ENCODE assay signal across 8 cellular contexts in genomic region chr10:104349623-104350142, GRCh38. TPM values are rescaled to one million over a fixed set of nuclear protein-coding genes. Genes with fewer than 3 reads are reported as not detected.
DNase-seq lines count a peak whose midpoint lies in the region; ATAC-seq and TF ChIP-seq lines count a peak whose summit lies in the region.

No MANE protein-coding gene starts in this region.

- no peaks in the 10 kb centered on the region for H3K36me3 Mint-ChIP-seq in MCF 10A (ENCODE audit: insufficient read depth, unreplicated experiment)
- no peaks in the 10 kb centered on the region for H3K36me3 Mint-ChIP-seq in CD4-positive, alpha-beta T cell (ENCODE audit: low read depth)

- POLR2A ChIA-PET in MCF 10A (lab: Yijun Ruan, JAX) (interaction anchor here (0.6 to 6.9 kb wide), 20 partner anchors 8 to 116 kb away, joined by 3 to 95 read pairs (median 9); partner anchors contain the start of genes GSTO2 and ITPRIP), A673 (lab: Charles Lee; ENCODE audit: low non-redundant PET) (no interaction called here)
- POLR2A ChIA-PET in CD4-positive, alpha-beta T cell (lab: Charles Lee), result interaction anchor here (2.5 to 4.9 kb wide), 3 partner anchors 11 to 81 kb away, joined by 7 to 58 read pairs (median 13); partner anchors contain the start of genes GSTO2 and ITPRIP

- peak overlapping the region in 9 of 11 experiments; percentile 2 to 97 (median 87); a peak in 15 of 22 replicates for H3K27ac ChIP-seq in BLaER1 treated with 17β-estradiol and CSF1 and Interleukin-3, amounts not matched to agents 10 nM and 100 nM
- H3K27ac ChIP-seq in HL-60 (replicated peaks), result peak overlapping the region; percentile 62
- H3K27ac ChIP-seq in muscle layer of colon (ENCODE audit: low read depth, low read length), result peak overlapping the region; percentile 2
- H3K27ac ChIP-seq in A673 (ENCODE audit: low read depth, low read length, poor library complexity, severe bottlenecking), result no peak overlapping the region
- H3K27ac ChIP-seq in CD4-positive, alpha-beta T cell (ENCODE audit: low read depth, low read length), result no peak overlapping the region

- CTCF ChIA-PET in MCF 10A (lab: Yijun Ruan, JAX), result interaction anchor here (0.6 to 12.3 kb wide), 17 partner anchors 11 to 96 kb away, joined by 3 to 406 read pairs (median 20); partner anchors contain the start of gene ITPRIP
- CTCF ChIA-PET in A673 (lab: Charles Lee), result interaction anchor here (2.2 to 3.5 kb wide), 2 partner anchors 44 to 75 kb away, joined by 5 to 18 read pairs; no protein-coding TSS in a partner anchor
- CTCF ChIA-PET in CD4-positive, alpha-beta T cell (lab: Charles Lee), result interaction anchor here (0.6 to 5.6 kb wide), 6 partner anchors 13 to 76 kb away, joined by 3 to 107 read pairs (median 5); no protein-coding TSS in a partner anchor

- peak overlapping the region in 10 of 11 experiments; percentile 1 to 97 (median 88); a peak in 18 of 22 replicates for H3K4me2 ChIP-seq in BLaER1 treated with 17β-estradiol and CSF1 and Interleukin-3, amounts not matched to agents 10 nM and 100 nM

- intact Hi-C loops in MCF 10A (cut with micrococcal nuclease) (loop anchor here (1.0 to 5.0 kb wide), 7 partner anchors 10 to 302 kb away; partner anchors contain the start of gene SFR1), posterior vena cava (cut with DNase I) (loop anchor here (5.0 kb wide), 2 partner anchors 52 to 57 kb away; no protein-coding TSS in a partner anchor), A673 (cut with micrococcal nuclease; ENCODE audit: unreplicated experiment) (loop anchor here (1.0 kb wide), 2 partner anchors 44 to 58 kb away; no protein-coding TSS in a partner anchor)
- intact Hi-C loops in CD4-positive, alpha-beta T cell (cut with DNase I, micrococcal nuclease), result loop anchor here (1.0 to 5.0 kb wide), 5 partner anchors 11 to 227 kb away; partner anchors contain the start of genes ITPRIP (in 1 of the 2) and SFR1 (in 1 of the 2)

- no peaks in the 10 kb centered on the region for H3K9me3 Mint-ChIP-seq in MCF 10A (ENCODE audit: unreplicated experiment)
- peaks cover 3% of the 10 kb centered on the region for H3K9me3 Mint-ChIP-seq in CD4-positive, alpha-beta T cell

- no peak overlapping the region for H3K4me3 ChIP-seq in BLaER1 treated with 17β-estradiol and CSF1 and Interleukin-3, amounts not matched to agents 10 nM and 100 nM
- H3K4me3 ChIP-seq in HL-60 (replicated peaks; ENCODE audit: insufficient read depth, low read length) (no peak overlapping the region), muscle layer of colon (ENCODE audit: low read depth in 1 of 2, low read length in 2 of 2) (peak overlapping the region in 1 of 2 donors; percentile 38), A673 (ENCODE audit: low read depth, low read length, poor library complexity, severe bottlenecking) (no peak overlapping the region)

- H3K4me1 ChIP-seq in BLaER1 treated with 17β-estradiol and CSF1 and Interleukin-3, amounts not matched to agents 10 nM and 100 nM, result peaks cover 43 to 86% (median 80%) of the 10 kb centered on the region in 10 experiments
- peaks cover 8% of the 10 kb centered on the region for H3K4me1 ChIP-seq in muscle layer of colon (ENCODE audit: insufficient read depth, low read length)
- H3K4me1 ChIP-seq in A673 (ENCODE audit: insufficient read depth, low read length, poor library complexity, severe bottlenecking), result peaks cover 8% of the 10 kb centered on the region

- no peaks in the 10 kb centered on the region for H3K9me3 ChIP-seq in BLaER1 treated with 17β-estradiol and CSF1 and Interleukin-3, amounts not matched to agents 10 nM and 100 nM (replicated peaks in 1 of 11)
- no peaks in the 10 kb centered on the region for H3K9me3 ChIP-seq in muscle layer of colon (ENCODE audit: low read length)
- H3K9me3 ChIP-seq in A673 (ENCODE audit: low read depth, low read length, poor library complexity, severe bottlenecking), result no peaks in the 10 kb centered on the region
- H3K9me3 ChIP-seq in CD4-positive, alpha-beta T cell (ENCODE audit: control insufficient read depth, low read length), result no peaks in the 10 kb centered on the region

- H3K27ac Mint-ChIP-seq in MCF 10A (ENCODE audit: low read depth, unreplicated experiment), result no peak overlapping the region
- no peak overlapping the region for H3K27ac Mint-ChIP-seq in CD4-positive, alpha-beta T cell

- no TSS peak for BruUV-seq in MCF 10A (replicated peaks; lab: Mats Ljungman, UMichigan)
- BruUV-seq in A673 (replicated peaks; lab: Mats Ljungman, UMichigan), result no TSS peak

- peak overlapping the region in 8 of 11 experiments; percentile 1 to 84 (median 70); a peak in 13 of 22 replicates for H3K9ac ChIP-seq in BLaER1 treated with 17β-estradiol and CSF1 and Interleukin-3, amounts not matched to agents 10 nM and 100 nM
- H3K9ac ChIP-seq in muscle layer of colon (ENCODE audit: low read length), result peak overlapping the region; percentile 24

- H3K4me3 Mint-ChIP-seq in MCF 10A (ENCODE audit: unreplicated experiment), result no peak overlapping the region
- no peak overlapping the region for H3K4me3 Mint-ChIP-seq in CD4-positive, alpha-beta T cell

- no peaks in the 10 kb centered on the region for H3K36me3 ChIP-seq in BLaER1 treated with 17β-estradiol and CSF1 and Interleukin-3, amounts not matched to agents 10 nM and 100 nM
- H3K36me3 ChIP-seq in muscle layer of colon (ENCODE audit: insufficient read depth, low read length) (no peaks in the 10 kb centered on the region), A673 (ENCODE audit: insufficient read depth, low read length, poor library complexity, severe bottlenecking) (no peaks in the 10 kb centered on the region)

- no peaks in the 10 kb centered on the region for H3K27me3 ChIP-seq in BLaER1 treated with 17β-estradiol and CSF1 and Interleukin-3, amounts not matched to agents 10 nM and 100 nM
- H3K27me3 ChIP-seq in HL-60 (ENCODE audit: insufficient read depth, poor library complexity, severe bottlenecking) (no peaks in the 10 kb centered on the region), muscle layer of colon (ENCODE audit: control insufficient read depth in 1 of 2, insufficient read depth in 2 of 2, low read length in 2 of 2) (no peaks in the 10 kb centered on the region), A673 (replicated peaks; ENCODE audit: insufficient read depth, low read depth, low read length, poor library complexity) (no peaks in the 10 kb centered on the region)
- H3K27me3 ChIP-seq in CD4-positive, alpha-beta T cell (ENCODE audit: control insufficient read depth, insufficient read depth, low read length), result no peaks in the 10 kb centered on the region

- H3K4me1 Mint-ChIP-seq in MCF 10A (ENCODE audit: insufficient read depth, unreplicated experiment), result peaks cover 13% of the 10 kb centered on the region
- peaks cover 24% of the 10 kb centered on the region for H3K4me1 Mint-ChIP-seq in CD4-positive, alpha-beta T cell (ENCODE audit: low read depth)

- DNase-seq in HL-60 (ENCODE audit: low read depth in 1 of 2, low spot score in 1 of 2) (peak; percentile 79 to 91), MCF 10A (ENCODE audit: unreplicated experiment) (peak; percentile 96), posterior vena cava (ENCODE audit: low spot score) (no peak), A673 (ENCODE audit: low spot score) (no peak)
- DNase-seq in CD4-positive, alpha-beta T cell, result no peak

- no peak for TF ChIP-seq CTCF in HL-60 (IDR thresholded peaks at IDR 0.05; ENCODE audit: insufficient read depth, low read length)
- no peak for TF ChIP-seq CTCF in MCF 10A (IDR thresholded peaks at IDR 0.05; ENCODE audit: unreplicated experiment)
- no peak for TF ChIP-seq CTCF in A673 (conservative IDR thresholded peaks at IDR 0.05; ENCODE audit: low read depth, low read length)
- TF ChIP-seq CTCF in CD4-positive, alpha-beta T cell (IDR thresholded peaks at IDR 0.05), result no peak

- no peaks in the 10 kb centered on the region for H4K20me1 ChIP-seq in BLaER1 treated with 17β-estradiol and CSF1 and Interleukin-3, amounts not matched to agents 10 nM and 100 nM

- peak; percentile 63 for ATAC-seq in GM21515 (IDR thresholded peaks at IDR 0.05; ENCODE audit: unreplicated experiment)
- ATAC-seq in CD4-positive, alpha-beta T cell (ENCODE audit: poor library complexity), result no peak

- no peaks in the 10 kb centered on the region for H3K27me3 Mint-ChIP-seq in MCF 10A (ENCODE audit: insufficient read depth, unreplicated experiment)
- no peaks in the 10 kb centered on the region for H3K27me3 Mint-ChIP-seq in CD4-positive, alpha-beta T cell

RNA-seq across cellular contexts. Expression of gene CFAP58, which starts 4.0 kb away (rescaled TPM):
- total RNA-seq in MCF 10A (2022), result 0.89 and 1.1 TPM in 2 replicates
- under 1 TPM; 0.46 to 0.86 TPM for total RNA-seq in posterior vena cava
- 0.17 and 0.52 TPM in 2 replicates for total RNA-seq in A673 (2021)
- not detected for total RNA-seq in CD4-positive, alpha-beta T cell

RNA-seq across cellular contexts. Expression of gene ITPRIP, which starts 11.4 kb away (rescaled TPM):
- total RNA-seq in MCF 10A (2022), result 29.4 and 29.8 TPM in 2 replicates
- total RNA-seq in posterior vena cava, result 10 to 100 TPM; 22.4 to 36.8 TPM
- 23.1 and 24.8 TPM in 2 replicates for total RNA-seq in A673 (2021)
- total RNA-seq in CD4-positive, alpha-beta T cell, result 100 to 1,000 TPM; 127 to 133 TPM

Comparison
In these comparisons a context has a peak if more than half of its experiments do, and no peak if none do; other contexts are left out.
1. H3K27ac ChIP-seq: peak in BLaER1 treated with 17β-estradiol and CSF1 and Interleukin-3, amounts not matched to agents 10 nM and 100 nM (9 of 11), HL-60 (single experiment) and muscle layer of colon (single experiment); none in A673 (single experiment) and CD4-positive, alpha-beta T cell (single experiment).
2. DNase-seq: peak in HL-60 (2 of 2) and MCF 10A (single experiment); none in posterior vena cava (single experiment), A673 (single experiment) and CD4-positive, alpha-beta T cell (0 of 10).